ENCODE assay signal across 12 cellular contexts in the genomic region with DNA sequence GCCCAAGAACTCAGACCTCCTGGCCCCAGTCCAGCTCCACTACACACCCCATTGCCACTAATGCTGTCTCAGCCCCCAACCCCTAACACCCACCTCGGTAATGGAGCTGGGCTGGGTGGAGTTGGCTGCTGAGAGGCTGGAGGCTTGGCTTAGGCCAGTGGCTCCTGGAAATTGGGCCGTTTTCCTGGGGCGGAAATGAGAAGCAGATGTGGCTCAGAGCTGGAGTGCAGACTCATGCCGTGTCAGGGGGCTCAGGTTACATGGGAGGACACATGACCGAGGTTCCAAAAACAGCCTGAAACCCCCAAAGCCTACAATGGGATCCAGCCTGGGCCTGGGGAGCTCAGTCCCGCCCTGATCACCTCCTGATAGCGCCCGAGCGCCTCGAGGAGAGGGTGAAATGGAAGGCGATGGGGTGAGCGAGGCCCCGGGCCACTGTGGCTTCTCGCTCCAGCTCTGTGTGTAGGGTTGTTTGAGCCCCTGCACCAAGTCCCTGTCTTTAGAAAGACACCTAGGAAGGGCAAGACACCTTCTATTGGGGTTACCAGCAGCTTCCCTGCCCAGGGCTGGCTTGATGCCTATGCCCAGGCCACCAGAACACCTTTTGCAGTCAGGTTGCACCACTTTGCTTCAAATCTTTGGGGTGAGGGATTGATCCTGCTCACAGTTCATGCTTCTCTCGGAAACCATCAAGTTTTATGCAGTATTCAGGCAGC.
DNase-seq lines count a peak whose midpoint lies in the region; ATAC-seq and TF ChIP-seq lines count a peak whose summit lies in the region.
"Had no signal": no experiment of that assay in that cellular context is flagged by ENCODE, and none has a peak within 500 bp of the region (broad histone marks: within the 10 kb centered on the region; RNA-seq: fewer than 3 reads in every experiment).

No MANE protein-coding gene starts in this region.

- CTCF ChIA-PET in activated CD8-positive, alpha-beta memory T cell treated with anti-CD3 and anti-CD28 coated beads, Interleukin-2, amount 10 ng/mL, durations not matched to agents 7 days and 5 days (lab: Charles Lee), result no interaction called here

- ATAC-seq in activated CD8-positive, alpha-beta memory T cell treated with anti-CD3 and anti-CD28 coated beads, Interleukin-2, amount 10 ng/mL, durations not matched to agents 7 days and 5 days, result no peak

- no peaks in the 10 kb centered on the region for H3K4me1 ChIP-seq in parathyroid adenoma

- H3K9ac ChIP-seq in parathyroid adenoma, result no peak overlapping the region

- DNase-seq in AG09319 (ENCODE audit: extremely low read depth, low read depth) (peak; percentile 91), NCI-H2171 treated with DMSO at 0.1 percent for 48 hours (lab: John Stamatoyannopoulos, UW) (peak; percentile 42), fibroblast of mammary gland (ENCODE audit: low read depth) (peak; percentile 97), immature natural killer cell (no peak), glutamatergic neuron (no peak), HUDEP-2 (lab: John Stamatoyannopoulos, UW; ENCODE audit: unreplicated experiment in 76 of 76) (no peak)
- DNase-seq in activated CD8-positive, alpha-beta memory T cell treated with anti-CD3 and anti-CD28 coated beads, Interleukin-2, amount 10 ng/mL, durations not matched to agents 7 days and 5 days, result no peak
- DNase-seq: activated B cell treated with CpG ODN at 0.5 μM for 24 hours; amygdala; NCI-H1436 treated with DMSO at 0.1 percent for 48 hours; stimulated activated CD4-positive, alpha-beta T cell treated with anti-CD3 and anti-CD28 coated beads, Interleukin-1b, Interleukin-23, amount 100 ng/mL, for 48 hours had no signal

- no peak overlapping the region for H3K4me3 Mint-ChIP-seq in activated CD8-positive, alpha-beta memory T cell treated with anti-CD3 and anti-CD28 coated beads, Interleukin-2, amount 10 ng/mL, durations not matched to agents 7 days and 5 days
- H3K4me3 Mint-ChIP-seq in immature natural killer cell, result no peak overlapping the region
- H3K4me3 Mint-ChIP-seq in glutamatergic neuron (ENCODE audit: unreplicated experiment), result no peak overlapping the region
- H3K4me3 Mint-ChIP-seq: activated B cell treated with CpG ODN at 0.5 μM for 24 hours had no signal

- H3K4me3 ChIP-seq in fibroblast of mammary gland (ENCODE audit: control insufficient read depth, low read depth, low read length) (no peak overlapping the region), parathyroid adenoma (ENCODE audit: low read depth, low read length) (no peak overlapping the region)

- H3K79me2 ChIP-seq in parathyroid adenoma, result no peaks in the 10 kb centered on the region

- H3K27me3 ChIP-seq in parathyroid adenoma (ENCODE audit: control insufficient read depth, insufficient read depth, low read length), result no peaks in the 10 kb centered on the region

- no peaks in the 10 kb centered on the region for H3K27me3 Mint-ChIP-seq in activated CD8-positive, alpha-beta memory T cell treated with anti-CD3 and anti-CD28 coated beads, Interleukin-2, amount 10 ng/mL, durations not matched to agents 7 days and 5 days
- H3K27me3 Mint-ChIP-seq in immature natural killer cell (ENCODE audit: low read depth in 3 of 3) (no peaks in the 10 kb centered on the region), glutamatergic neuron (ENCODE audit: unreplicated experiment) (peaks cover 3% of the 10 kb centered on the region)
- H3K27me3 Mint-ChIP-seq: activated B cell treated with CpG ODN at 0.5 μM for 24 hours had no signal

- no peak overlapping the region for H3K27ac Mint-ChIP-seq in activated CD8-positive, alpha-beta memory T cell treated with anti-CD3 and anti-CD28 coated beads, Interleukin-2, amount 10 ng/mL, durations not matched to agents 7 days and 5 days
- H3K27ac Mint-ChIP-seq in immature natural killer cell, result no peak overlapping the region
- H3K27ac Mint-ChIP-seq in glutamatergic neuron (ENCODE audit: unreplicated experiment), result no peak overlapping the region
- H3K27ac Mint-ChIP-seq: activated B cell treated with CpG ODN at 0.5 μM for 24 hours had no signal

- no peak overlapping the region for H2AFZ ChIP-seq in parathyroid adenoma

- peak overlapping the region; percentile 12 for H3K27ac ChIP-seq in parathyroid adenoma

- no peaks in the 10 kb centered on the region for H3K9me3 Mint-ChIP-seq in activated CD8-positive, alpha-beta memory T cell treated with anti-CD3 and anti-CD28 coated beads, Interleukin-2, amount 10 ng/mL, durations not matched to agents 7 days and 5 days (ENCODE audit: low read depth)
- H3K9me3 Mint-ChIP-seq in immature natural killer cell (no peaks in the 10 kb centered on the region), glutamatergic neuron (ENCODE audit: unreplicated experiment) (no peaks in the 10 kb centered on the region)
- H3K9me3 Mint-ChIP-seq: activated B cell treated with CpG ODN at 0.5 μM for 24 hours had no signal

- no peak overlapping the region for H3K4me2 ChIP-seq in parathyroid adenoma (ENCODE audit: low read length)

- no peaks in the 10 kb centered on the region for H3K36me3 ChIP-seq in parathyroid adenoma (ENCODE audit: control insufficient read depth, insufficient read depth, low read length)

- H3K36me3 Mint-ChIP-seq in activated CD8-positive, alpha-beta memory T cell treated with anti-CD3 and anti-CD28 coated beads, Interleukin-2, amount 10 ng/mL, durations not matched to agents 7 days and 5 days, result no peaks in the 10 kb centered on the region
- H3K36me3 Mint-ChIP-seq in immature natural killer cell, result peaks cover 0 to 4% (median 0%) of the 10 kb centered on the region in 3 donors
- H3K36me3 Mint-ChIP-seq in glutamatergic neuron (ENCODE audit: unreplicated experiment), result no peaks in the 10 kb centered on the region

- H3K4me1 Mint-ChIP-seq in activated CD8-positive, alpha-beta memory T cell treated with anti-CD3 and anti-CD28 coated beads, Interleukin-2, amount 10 ng/mL, durations not matched to agents 7 days and 5 days, result peaks cover 15% of the 10 kb centered on the region
- peaks cover 22 to 30% of the 10 kb centered on the region in 2 donors for H3K4me1 Mint-ChIP-seq in immature natural killer cell
- no peaks in the 10 kb centered on the region for H3K4me1 Mint-ChIP-seq in glutamatergic neuron (ENCODE audit: low read depth, unreplicated experiment)

- TF ChIP-seq CTCF in AG09319 (IDR thresholded peaks at IDR 0.05; ENCODE audit: low read depth, low read length) (no peak), fibroblast of mammary gland (conservative IDR thresholded peaks at IDR 0.05; ENCODE audit: control insufficient read depth, insufficient read depth, low read depth, low read length) (no peak), parathyroid adenoma (IDR thresholded peaks at IDR 0.05) (no peak), glutamatergic neuron (IDR thresholded peaks at IDR 0.05; ENCODE audit: partially characterized antibody, unreplicated experiment) (no peak)

- no peaks in the 10 kb centered on the region for H3K9me3 ChIP-seq in parathyroid adenoma (ENCODE audit: control insufficient read depth, low read length)

Comparison
In these comparisons a context has a peak if more than half of its experiments do, and no peak if none do; other contexts are left out.
1. DNase-seq: peak in AG09319 (single experiment), NCI-H2171 treated with DMSO at 0.1 percent for 48 hours (single experiment) and fibroblast of mammary gland (single experiment); none in activated CD8-positive, alpha-beta memory T cell treated with anti-CD3 and anti-CD28 coated beads, Interleukin-2, amount 10 ng/mL, durations not matched to agents 7 days and 5 days (single experiment), immature natural killer cell (0 of 3), glutamatergic neuron (single experiment) and HUDEP-2 (0 of 76).